In the genomic region with DNA sequence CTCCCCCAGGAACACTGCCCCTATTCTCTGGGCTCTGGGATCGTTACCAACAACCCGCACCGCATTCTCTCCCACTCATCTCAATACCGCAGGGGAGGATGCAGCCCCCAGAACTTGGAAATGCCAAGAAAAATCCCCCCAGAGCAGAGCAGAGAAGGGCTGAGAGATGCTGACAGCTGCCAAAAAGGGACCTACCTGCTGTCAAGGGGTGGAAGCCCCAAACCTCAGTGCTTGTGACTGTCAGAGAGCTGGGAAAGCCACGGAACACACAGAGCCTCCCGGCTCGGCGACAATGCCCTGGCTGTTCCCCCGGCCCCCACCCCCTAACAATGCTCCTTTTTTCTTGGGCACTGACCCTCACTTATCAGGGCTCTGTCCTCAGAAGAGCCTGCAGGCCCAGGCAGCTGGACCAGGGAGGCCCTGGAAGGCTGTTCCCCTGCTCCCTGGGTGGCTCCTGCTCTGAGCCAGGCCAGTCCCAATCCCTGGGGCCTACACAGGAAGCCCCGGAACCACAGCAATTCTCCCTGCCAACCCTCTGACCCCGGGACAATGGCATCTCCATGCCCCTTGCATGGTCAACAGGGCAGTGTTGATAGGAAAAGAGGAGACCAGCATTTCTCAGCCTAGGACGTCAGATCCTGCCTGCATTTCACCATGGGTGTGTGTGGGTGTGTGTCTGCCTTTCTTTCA, we compare ENCODE assay signal across 1 cellular context.
TF ChIP-seq lines count a peak whose summit lies in the region.

No MANE protein-coding gene starts in this region.

TF ChIP-seq in HEK293, 187 proteins besides CTCF, POLR2A, EP300 and RAD21 (continued from another document):
- TF ChIP-seq YY2 (tag by site-specific recombination; IDR thresholded peaks at IDR 0.05) (no peak), ZFHX2 (tag by site-specific recombination; conservative IDR thresholded peaks at IDR 0.05) (peak; percentile 25; the same call in 1 of the 2 replicates), ZNF26 (tag by site-specific recombination; IDR thresholded peaks at IDR 0.05) (no peak), ZNF473 (tag by site-specific recombination; IDR thresholded peaks at IDR 0.05) (no peak), OSR2 (tag by site-specific recombination; IDR thresholded peaks at IDR 0.05) (no peak)
- TF ChIP-seq, protein P1, sequence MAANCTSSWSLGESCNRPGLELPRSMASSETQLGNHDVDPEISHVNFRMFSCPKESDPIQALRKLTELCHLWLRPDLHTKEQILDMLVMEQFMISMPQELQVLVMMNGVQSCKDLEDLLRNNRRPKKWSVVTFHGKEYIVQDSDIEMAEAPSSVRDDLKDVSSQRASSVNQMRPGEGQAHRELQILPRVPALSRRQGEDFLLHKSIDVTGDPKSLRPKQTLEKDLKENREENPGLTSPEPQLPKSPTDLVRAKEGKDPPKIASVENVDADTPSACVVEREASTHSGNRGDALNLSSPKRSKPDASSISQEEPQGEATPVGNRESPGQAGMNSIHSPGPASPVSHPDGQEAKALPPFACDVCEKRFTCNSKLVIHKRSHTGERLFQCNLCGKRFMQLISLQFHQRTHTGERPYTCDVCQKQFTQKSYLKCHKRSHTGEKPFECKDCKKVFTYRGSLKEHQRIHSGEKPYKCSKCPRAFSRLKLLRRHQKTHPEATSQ (tag by site-specific recombination; IDR thresholded peaks at IDR 0.05), result no peak
